Comparison of ENCODE assay signal across 8 cellular contexts in the genomic region with DNA sequence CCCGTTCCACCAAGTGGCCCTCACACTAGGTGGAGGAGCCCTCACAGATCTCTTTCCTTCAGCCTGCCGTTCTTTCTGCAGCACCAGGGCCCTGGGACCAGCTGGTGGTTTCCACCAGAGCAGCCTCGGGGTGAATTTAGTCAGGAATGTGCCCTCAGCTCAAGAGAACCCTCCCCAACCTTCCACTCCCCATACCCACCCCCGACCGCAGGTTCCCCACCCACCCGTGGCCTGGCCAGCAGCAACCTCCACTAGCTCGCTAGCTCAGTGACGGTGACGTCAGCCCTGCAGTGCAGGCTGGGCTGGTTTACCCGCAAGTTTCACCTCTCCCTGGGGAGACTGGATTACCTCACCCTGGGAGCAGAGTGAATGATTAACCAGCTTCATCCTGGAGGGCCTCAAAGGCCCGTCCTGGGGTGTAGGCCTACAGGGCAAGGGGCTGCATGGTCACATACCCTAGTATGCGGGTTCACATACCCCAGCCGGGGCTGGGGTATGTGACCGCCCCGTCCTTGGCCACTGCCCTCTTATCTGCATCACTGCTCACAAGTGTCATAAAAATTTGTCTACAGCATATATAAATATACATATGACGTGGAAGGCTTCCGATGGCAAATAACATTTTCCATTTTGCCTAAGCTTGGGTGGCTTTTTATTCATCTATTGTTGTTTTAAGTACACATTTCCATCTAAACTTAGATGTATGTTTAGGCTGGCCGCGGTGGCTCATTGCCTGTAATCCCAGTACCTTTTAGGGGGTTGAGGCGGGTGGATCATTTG. TPM values are rescaled to one million over a fixed set of nuclear protein-coding genes. Genes with fewer than 3 reads are reported as not detected.
DNase-seq lines count a peak whose midpoint lies in the region; ATAC-seq, FAIRE-seq and TF ChIP-seq lines count a peak whose summit lies in the region.

No MANE protein-coding gene starts in this region.

- H3K36me3 ChIP-seq in KMS-11 (ENCODE audit: insufficient read depth) (no peaks in the 10 kb centered on the region), K562 (ENCODE audit: control insufficient read depth, insufficient read depth, low read length) (no peaks in the 10 kb centered on the region), left lung (no peaks in the 10 kb centered on the region), esophagus muscularis mucosa (no peaks in the 10 kb centered on the region)

- H3K27ac ChIP-seq in KMS-11 (peak overlapping the region; percentile 57), K562 (ENCODE audit: extremely low read depth, low read depth, low read length) (no peak overlapping the region), left lung (peak overlapping the region; percentile 53 to 83), esophagus muscularis mucosa (replicated peaks in 1 of 4) (no peak overlapping the region)

- WGBS in K562 (ENCODE audit: insufficient coverage, low coverage, missing lambda C conversion rate) = 16% methylated on average over 19 of the region's 20 CpGs
- 83% methylated on average over 10 of the region's 20 CpGs for WGBS in esophagus muscularis mucosa

- H3K4me2 ChIP-seq in KMS-11 (peak overlapping the region; percentile 65), K562 (ENCODE audit: insufficient read depth, low read length) (no peak overlapping the region)

- TF ChIP-seq EP300 in K562 (IDR thresholded peaks at IDR 0.05; ENCODE audit: low read length) (no peak), esophagus muscularis mucosa (IDR thresholded peaks at IDR 0.05) (no peak)

- POLR2A ChIA-PET in K562 (lab: Yijun Ruan, JAX) = interaction anchor here (0.5 to 1.2 kb wide), 3 partner anchors 12 to 469 kb away, joined by 3 to 5 read pairs (median 4); no protein-coding TSS in a partner anchor

- H3K9me3 ChIP-seq in K562 (replicated peaks; ENCODE audit: control insufficient read depth, insufficient read depth, low read depth, low read length) = no peaks in the 10 kb centered on the region
- H3K9me3 ChIP-seq in left lung = no peaks in the 10 kb centered on the region
- no peaks in the 10 kb centered on the region for H3K9me3 ChIP-seq in esophagus muscularis mucosa

- H3K4me3 ChIP-seq in GM12865 (ENCODE audit: low read depth, low read length) = no peak overlapping the region
- H3K4me3 ChIP-seq in KMS-11 (IDR thresholded peaks at IDR 0.05; ENCODE audit: insufficient read depth, low read depth, low read length) = no peak overlapping the region
- H3K4me3 ChIP-seq in K562 = no peak overlapping the region
- no peak overlapping the region for H3K4me3 ChIP-seq in left lung
- H3K4me3 ChIP-seq in esophagus muscularis mucosa = no peak overlapping the region

- TF ChIP-seq POLR2A in K562 (conservative IDR thresholded peaks at IDR 0.05) (no peak), esophagus muscularis mucosa (IDR thresholded peaks at IDR 0.05; ENCODE audit: low read depth) (no peak), GM12891 (IDR thresholded peaks at IDR 0.05; ENCODE audit: low read depth, low read length) (no peak)

- H3K4me1 ChIP-seq in KMS-11 (ENCODE audit: low read depth, poor library complexity, severe bottlenecking) (peaks cover 93% of the 10 kb centered on the region), K562 (replicated peaks in 1 of 2; ENCODE audit: control insufficient read depth in 2 of 2, insufficient read depth in 2 of 2, low read length in 2 of 2) (peaks cover 9% of the 10 kb centered on the region in 2 experiments), left lung (peaks cover 0 to 3% of the 10 kb centered on the region in 2 donors), esophagus muscularis mucosa (peaks cover 0 to 5% (median 0%) of the 10 kb centered on the region in 4 donors)

- H3K27me3 ChIP-seq in KMS-11 (ENCODE audit: insufficient read depth, low read depth) (no peaks in the 10 kb centered on the region), K562 (ENCODE audit: control insufficient read depth in 2 of 2, insufficient read depth in 2 of 2, low read length in 2 of 2) (peaks cover 4 to 10% of the 10 kb centered on the region in 2 experiments; a peak in 2 of 5 replicates), left lung (no peaks in the 10 kb centered on the region), esophagus muscularis mucosa (no peaks in the 10 kb centered on the region)

- TF ChIP-seq RAD21 in K562 (CRISPR knock-in tag; conservative IDR thresholded peaks at IDR 0.05 in 1 of 2, IDR thresholded peaks at IDR 0.05 in 1 of 2) = no peak

- DNase-seq in GM12865 (ENCODE audit: low read depth) = peak; percentile 46
- DNase-seq in K562 (ENCODE audit: extremely low read depth in 1 of 4, low spot score in 3 of 4) = peak; percentile 49 to 68 (median 62)
- peak; percentile 92 to 93 for DNase-seq in left lung
- no peak for DNase-seq in esophagus muscularis mucosa (ENCODE audit: extremely low spot score)
- DNase-seq in GM12891 (ENCODE audit: insufficient read length, low spot score) = no peak
- no peak for DNase-seq in T-helper 1 cell

- ATAC-seq in K562 (peak; percentile 95), left lung (peak; percentile 97), GM19035 (IDR thresholded peaks at IDR 0.05; ENCODE audit: unreplicated experiment) (no peak)

- H3K79me2 ChIP-seq in KMS-11 (ENCODE audit: insufficient read depth, low read depth) = no peaks in the 10 kb centered on the region
- H3K79me2 ChIP-seq in K562 (ENCODE audit: control insufficient read depth, insufficient read depth, low read length) = no peaks in the 10 kb centered on the region

- no TSS peak for BruUV-seq in K562 (replicated peaks; lab: Mats Ljungman, UMichigan)

- in situ Hi-C loops in K562 (cut with MboI) = no loop called here

- H2AFZ ChIP-seq in KMS-11 (ENCODE audit: low read depth) (peak overlapping the region; percentile 51; the same call in 1 of the 2 replicates), K562 (ENCODE audit: low read depth, low read length) (0 out of 2 replicates have a peak overlapping the region, but pooled peaks have one; percentile 32)

- no peak for TF ChIP-seq CTCF in GM12865 (IDR thresholded peaks at IDR 0.05; ENCODE audit: insufficient read depth, low read depth, low read length, missing control alignments)
- no peak for TF ChIP-seq CTCF in KMS-11 (conservative IDR thresholded peaks at IDR 0.05; ENCODE audit: low read depth, low read length)
- no peak for TF ChIP-seq CTCF in K562 (IDR thresholded peaks at IDR 0.05 in 2 of 3, conservative IDR thresholded peaks at IDR 0.05 in 1 of 3; ENCODE audit: insufficient read depth in 2 of 3, low read depth in 1 of 3, low read length in 3 of 3)
- TF ChIP-seq CTCF in left lung (IDR thresholded peaks at IDR 0.05) = no peak
- no peak for TF ChIP-seq CTCF in esophagus muscularis mucosa (IDR thresholded peaks at IDR 0.05)

- FAIRE-seq in K562 (lab: Jason Lieb, UNC) (peak; percentile 65), GM12891 (lab: Jason Lieb, UNC) (no peak)

- CTCF ChIA-PET in K562 (lab: Yijun Ruan, JAX; ENCODE audit: low intra/inter-chr PET ratio) = no interaction called here

- peak overlapping the region; percentile 49; the same call in 1 of the 2 replicates for H3K9ac ChIP-seq in KMS-11
- no peak overlapping the region for H3K9ac ChIP-seq in K562 (ENCODE audit: insufficient read depth in 1 of 2, low read depth in 2 of 2, low read length in 2 of 2)

- H3K9me1 ChIP-seq in K562 (ENCODE audit: control insufficient read depth, insufficient read depth, low read length) = no peaks in the 10 kb centered on the region

- intact Hi-C loops in K562 (cut with micrococcal nuclease) = no loop called here
- intact Hi-C loops in left lung (cut with DNase I) = no loop called here
- intact Hi-C loops in esophagus muscularis mucosa (cut with DNase I) = no loop called here

- no peaks in the 10 kb centered on the region for H4K20me1 ChIP-seq in KMS-11 (ENCODE audit: insufficient read depth)
- 0 out of 2 replicates have a peak, but pooled peaks cover 5% of the 10 kb centered on the region for H4K20me1 ChIP-seq in K562 (replicated peaks; ENCODE audit: control insufficient read depth, insufficient read depth, low read length)

RNA-seq across cellular contexts. Expression of a gene that starts 24.5 kb away (rescaled TPM):
- 1.2 and 3.1 TPM in 2 replicates for total RNA-seq in K562 (2011; cell fraction: chromatin; rRNA removed; ENCODE audit: low replicate concordance)
- 1.8 and 2.3 TPM in 2 replicates for total RNA-seq in K562 (2011; cell fraction: nucleolus; rRNA removed)
- total RNA-seq in K562 (2011; cell fraction: nucleoplasm; rRNA removed) = 0.73 and 1.3 TPM in 2 replicates
- total RNA-seq in K562 (2014; rRNA removed) (0.16 TPM in 1 of 2 replicates, not detected in the other), K562 (2014; rRNA removed; fragmentation: Illumina TruSeq; extraction: Trizol) (0.07 TPM in 1 of 2 replicates, not detected in the other), K562 (2015; rRNA removed; fragmentation: Illumina TruSeq; extraction: Trizol) (0.07 and 0.15 TPM in 2 replicates), K562 (2021) (0.63 and 1.2 TPM in 2 replicates), left lung (100 to 1,000 TPM in 1 of 2 donors, 10 to 100 TPM in 1; 77.6 to 146 TPM), esophagus muscularis mucosa (1 to 10 TPM in 2 of 4 donors, under 1 TPM in 1, not detected in 1; 0.17 to 2.9 (median 1.2) TPM)
- polyA plus RNA-seq in K562 (2011; rRNA removed) (0.47 and 0.87 TPM in 2 replicates), K562 (2014; fragmentation: Illumina TruSeq; extraction: Trizol) (0.15 TPM in 1 of 2 replicates, not detected in the other), K562 (2014; fragmentation: Nextera tagmentation; extraction: Ambion mirVana) (not detected), K562 (2014; rRNA removed) (0.03 TPM in 1 of 2 replicates, not detected in the other)
- 0.94 and 1.2 TPM in 2 replicates for polyA plus RNA-seq in K562 (2011; cell fraction: cytosol; rRNA removed)
- 1.6 and 2.7 TPM in 2 replicates for polyA plus RNA-seq in K562 (2011; cell fraction: nucleus; rRNA removed)
- 0.35 and 1.9 TPM in 2 replicates for polyA plus RNA-seq in K562 (2012)
- polyA minus RNA-seq in K562 (2011; rRNA and poly(A)+ RNA removed) = 0.21 and 0.54 TPM in 2 replicates
- polyA minus RNA-seq in K562 (2011; cell fraction: cytosol; rRNA and poly(A)+ RNA removed) = 0.67 TPM in 1 of 2 replicates, not detected in the other
- polyA minus RNA-seq in K562 (2011; cell fraction: nucleus; rRNA and poly(A)+ RNA removed) = 0.94 and 1.00 TPM in 2 replicates
- 0.18 TPM for polyA plus RNA-seq in GM12891 (2012; ENCODE audit: low read depth, missing spikeins)

RNA-seq across cellular contexts. Expression of a gene that starts 52.4 kb away (rescaled TPM):
- 80.9 and 81.4 TPM in 2 replicates for total RNA-seq in K562 (2011; cell fraction: chromatin; rRNA removed; ENCODE audit: low replicate concordance)
- 51.8 and 56.9 TPM in 2 replicates for total RNA-seq in K562 (2011; cell fraction: nucleolus; rRNA removed)
- 46.3 and 49.2 TPM in 2 replicates for total RNA-seq in K562 (2011; cell fraction: nucleoplasm; rRNA removed)
- total RNA-seq in K562 (2014; rRNA removed) (64.4 and 76.9 TPM in 2 replicates), K562 (2014; rRNA removed; fragmentation: Illumina TruSeq; extraction: Trizol) (51.4 and 56.3 TPM in 2 replicates), K562 (2015; rRNA removed; fragmentation: Illumina TruSeq; extraction: Trizol) (61.6 and 63.4 TPM in 2 replicates), K562 (2021) (85.1 and 85.9 TPM in 2 replicates), left lung (10 to 100 TPM; 77.9 to 81.2 TPM), esophagus muscularis mucosa (10 to 100 TPM; 33.0 to 49.0 (median 44.0) TPM)
- polyA plus RNA-seq in K562 (2011; rRNA removed) (47.7 and 102 TPM in 2 replicates), K562 (2014; fragmentation: Illumina TruSeq; extraction: Trizol) (119 and 131 TPM in 2 replicates), K562 (2014; fragmentation: Nextera tagmentation; extraction: Ambion mirVana) (10 to 100 TPM; 27.5 to 35.1 TPM), K562 (2014; rRNA removed) (63.5 and 70.8 TPM in 2 replicates)
- 51.2 and 51.7 TPM in 2 replicates for polyA plus RNA-seq in K562 (2011; cell fraction: cytosol; rRNA removed)
- polyA plus RNA-seq in K562 (2011; cell fraction: nucleus; rRNA removed) = 83.3 and 107 TPM in 2 replicates
- polyA plus RNA-seq in K562 (2012) = 97.9 and 111 TPM in 2 replicates
- polyA minus RNA-seq in K562 (2011; rRNA and poly(A)+ RNA removed) = 40.3 and 59.5 TPM in 2 replicates
- 46.6 and 57.6 TPM in 2 replicates for polyA minus RNA-seq in K562 (2011; cell fraction: cytosol; rRNA and poly(A)+ RNA removed)
- polyA minus RNA-seq in K562 (2011; cell fraction: nucleus; rRNA and poly(A)+ RNA removed) = 16.6 and 28.9 TPM in 2 replicates
- 28.5 TPM for polyA plus RNA-seq in GM12891 (2012; ENCODE audit: low read depth, missing spikeins)

Comparison
In these comparisons a context has a peak if more than half of its experiments do, and no peak if none do; other contexts are left out.
1. DNase-seq: peak in GM12865 (single experiment), K562 (4 of 4) and left lung (2 of 2); none in esophagus muscularis mucosa (single experiment), GM12891 (single experiment) and T-helper 1 cell (0 of 5).
2. H3K27ac ChIP-seq: peak in KMS-11 (single experiment) and left lung (2 of 2); none in K562 (single experiment) and esophagus muscularis mucosa (0 of 4).
3. RNA of a gene that starts 24.5 kb away (total RNA-seq): 77.6 to 146 TPM in left lung; 0.17 to 2.9 TPM in esophagus muscularis mucosa and 0.07 to 3.1 TPM in K562; every median in the first group is over 10 times any median in the second.